Comparison of ENCODE assay signal across 24 cellular contexts in the genomic region with DNA sequence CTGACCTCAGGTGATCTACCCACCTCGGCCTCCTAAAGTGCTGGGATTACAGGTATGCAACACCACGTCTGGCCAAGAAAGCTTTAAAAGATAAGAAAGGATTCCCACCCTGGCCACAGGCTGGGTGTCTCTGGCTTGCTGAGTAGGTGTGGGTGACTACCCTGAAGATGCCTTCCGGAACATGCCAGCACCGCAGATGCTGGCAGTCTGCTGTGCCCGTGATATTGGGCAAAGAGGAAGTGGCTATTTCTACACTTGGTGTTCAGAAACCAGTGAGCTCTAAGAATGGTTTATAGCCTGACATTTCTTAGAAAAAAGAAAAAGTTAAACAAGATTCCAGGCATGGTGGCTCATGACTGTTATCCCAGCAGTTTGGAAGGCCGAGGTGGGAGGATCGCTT. TPM values are rescaled to one million over a fixed set of nuclear protein-coding genes. Genes with fewer than 3 reads are reported as not detected.
"Had no signal": no experiment of that assay in that cellular context is flagged by ENCODE, and none has a peak within 500 bp of the region (broad histone marks: within the 10 kb centered on the region; RNA-seq: fewer than 3 reads in every experiment).

No MANE protein-coding gene starts in this region.

- H3K9me3 ChIP-seq: adrenal gland, breast epithelium, heart left ventricle, prostate gland, testis had no signal

- H3K27me3 ChIP-seq: adrenal gland, breast epithelium, heart left ventricle, testis had no signal

- H3K36me3 ChIP-seq: breast epithelium, prostate gland had no signal

- FAIRE-seq: endometrium, keratinocyte had no signal

- H3K4me1 ChIP-seq: breast epithelium, prostate gland, testis had no signal

- ATAC-seq: activated CD4-positive, CD25-positive, alpha-beta regulatory T cell treated with anti-CD3 and anti-CD28 coated beads, Interleukin-2, amount 50 U/mL, for 24 hours; heart left ventricle; left colon; T-helper 17 cell had no signal

- DNase-seq: activated CD4-positive, alpha-beta memory T cell treated with anti-CD3 and anti-CD28 coated beads, Interleukin-2, amount 10 ng/mL, durations not matched to agents 7 days and 5 days; activated CD4-positive, alpha-beta T cell treated with anti-CD3 and anti-CD28 coated beads, Interleukin-2, amount 10 ng/mL, durations not matched to agents 24 days and 14 days; activated effector memory CD4-positive, alpha-beta T cell treated with anti-CD3 and anti-CD28 coated beads, Interleukin-2, amount 50 U/mL, for 16 hours; adrenal gland; effector CD4-positive, alpha-beta T cell; heart left ventricle; left colon; mesenchymal stem cell; stimulated activated CD4-positive, alpha-beta T cell treated with anti-CD3 and anti-CD28 coated beads, Interleukin-2, amount 100 ng/mL, for 48 hours; stimulated activated CD8-positive, alpha-beta memory T cell treated with anti-CD3 and anti-CD28 coated beads, Interleukin-4, amount 100 ng/mL, for 48 hours; stimulated activated naive CD4-positive, alpha-beta T cell; SW 1271; T-helper 17 cell; testis; trophoblast cell had no signal

- H3K4me3 ChIP-seq: adrenal gland, breast epithelium, heart left ventricle, prostate gland, testis had no signal

- H3K27ac ChIP-seq: adrenal gland, breast epithelium, heart left ventricle, prostate gland, testis, VCaP had no signal

RNA-seq across cellular contexts. Expression of a gene that starts 11.8 kb away (rescaled TPM):
- total RNA-seq: activated CD4-positive, alpha-beta T cell treated with anti-CD3 and anti-CD28 coated beads, Interleukin-2, amount 10 ng/mL, durations not matched to agents 24 days and 14 days; breast epithelium; epithelial cell of proximal tubule; fibroblast of villous mesenchyme; mononuclear cell; T-helper 17 cell had no signal
- polyA plus RNA-seq: keratinocyte had no signal
